ENCODE assay signal across 24 cellular contexts in the genomic region with DNA sequence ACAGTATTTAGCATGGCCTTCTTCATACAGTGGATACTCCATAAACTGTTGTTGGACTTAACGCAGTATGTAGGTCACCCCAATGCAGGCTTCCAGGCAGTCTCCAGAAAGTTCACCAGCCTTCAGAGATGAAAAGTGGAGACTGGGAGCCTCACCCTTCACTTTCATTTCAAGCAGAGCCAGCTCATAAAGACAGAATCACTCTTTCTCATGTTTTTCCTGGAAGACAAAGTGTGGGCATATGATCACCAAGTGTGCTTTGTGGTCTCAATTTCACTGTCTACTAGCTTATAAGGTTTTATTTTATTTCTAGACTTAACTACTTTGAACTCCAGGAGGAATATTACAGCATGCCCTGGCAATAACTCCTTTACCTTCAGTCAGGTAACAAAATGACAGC. TPM values are rescaled to one million over a fixed set of nuclear protein-coding genes. Genes with fewer than 3 reads are reported as not detected.
DNase-seq lines count a peak whose midpoint lies in the region; ATAC-seq and TF ChIP-seq lines count a peak whose summit lies in the region.
"Had no signal": no experiment of that assay in that cellular context is flagged by ENCODE, and none has a peak within 500 bp of the region (broad histone marks: within the 10 kb centered on the region; RNA-seq: fewer than 3 reads in every experiment).

No MANE protein-coding gene starts in this region.

- no peaks in the 10 kb centered on the region for H3K9me2 ChIP-seq in Loucy (replicated peaks; ENCODE audit: low read depth, low read length)

- peak; percentile 79 to 88 for ATAC-seq in activated T-cell treated with anti-CD3 and anti-CD28 coated beads, Interleukin-2, amount 50 U/mL, for 72 hours (replicated peaks in 1 of 2)
- peak; percentile 29 for ATAC-seq in activated naive CD8-positive, alpha-beta T cell treated with anti-CD3 and anti-CD28 coated beads, Interleukin-2, amount 50 U/mL, for 24 hours
- ATAC-seq in natural killer cell treated with Interleukin-12 subunit alpha and Interleukin-12 subunit beta and Interleukin-15 and Interleukin-18, amount 100 ng/mL, for 72 hours = peak; percentile 53 to 70

- peaks cover 38% of the 10 kb centered on the region for H3K4me1 Mint-ChIP-seq in activated T-cell treated with anti-CD3 and anti-CD28 coated beads, Interleukin-2, amount 50 U/mL, for 72 hours (ENCODE audit: low read depth)
- H3K4me1 Mint-ChIP-seq in activated naive CD8-positive, alpha-beta T cell treated with anti-CD3 and anti-CD28 coated beads, Interleukin-2, amount 50 U/mL, for 24 hours = peaks cover 39% of the 10 kb centered on the region
- H3K4me1 Mint-ChIP-seq in natural killer cell treated with Interleukin-12 subunit alpha and Interleukin-12 subunit beta and Interleukin-15 and Interleukin-18, amount 100 ng/mL, for 72 hours (ENCODE audit: low read depth in 2 of 2) = peaks cover 39 to 43% of the 10 kb centered on the region in 2 donors

- H3K4me2 ChIP-seq in Loucy (ENCODE audit: low read depth, low read length, poor library complexity, severe bottlenecking) = no peak overlapping the region
- H3K4me2 ChIP-seq: KMS-11, PC-9 had no signal

- H3K79me2 ChIP-seq in Loucy (ENCODE audit: insufficient read depth, low read length) = no peaks in the 10 kb centered on the region

- no peak overlapping the region for H3K4me3 ChIP-seq in Loucy (ENCODE audit: low read length, poor library complexity, severe bottlenecking)
- H3K4me3 ChIP-seq: PC-9 had no signal

- H3K4me3 Mint-ChIP-seq in activated T-cell treated with anti-CD3 and anti-CD28 coated beads, Interleukin-2, amount 50 U/mL, for 72 hours = peak overlapping the region in 1 of 2 donors; percentile 20
- no peak overlapping the region for H3K4me3 Mint-ChIP-seq in activated naive CD8-positive, alpha-beta T cell treated with anti-CD3 and anti-CD28 coated beads, Interleukin-2, amount 50 U/mL, for 24 hours
- peak overlapping the region; percentile 18 for H3K4me3 Mint-ChIP-seq in natural killer cell treated with Interleukin-12 subunit alpha and Interleukin-12 subunit beta and Interleukin-15 and Interleukin-18, amount 100 ng/mL, for 72 hours
- H3K4me3 Mint-ChIP-seq: CD14-positive monocyte, HFFc6 had no signal

- H3K9ac ChIP-seq in Loucy (ENCODE audit: low read depth, low read length, poor library complexity, severe bottlenecking) = no peak overlapping the region
- H3K9ac ChIP-seq: KMS-11 had no signal

- DNase-seq in activated T-cell treated with anti-CD3 and anti-CD28 coated beads, Interleukin-2, amount 50 U/mL, for 72 hours = peak; percentile 6 to 29
- no peak for DNase-seq in activated T-cell treated with anti-CD3 and anti-CD28 coated beads for 4 hours
- no peak for DNase-seq in activated naive CD8-positive, alpha-beta T cell treated with anti-CD3 and anti-CD28 coated beads, Interleukin-2, amount 50 U/mL, for 24 hours
- DNase-seq in natural killer cell treated with Interleukin-12 subunit alpha and Interleukin-12 subunit beta and Interleukin-15 and Interleukin-18, amount 100 ng/mL, for 72 hours (ENCODE audit: low spot score) = no peak
- no peak for DNase-seq in NCI-H2171 (lab: John Stamatoyannopoulos, UW)
- no peak for DNase-seq in caudate nucleus (lab: John Stamatoyannopoulos, UW)
- no peak for DNase-seq in stimulated activated naive CD4-positive, alpha-beta T cell treated with Interleukin-2 at 50 U/mL for 16 hours (lab: John Stamatoyannopoulos, UW)
- DNase-seq: ACHN, AML-193, DMS79 treated with DMSO at 0.1 percent for 48 hours, H7, HFFc6, NCI-H1417, NCI-H187 treated with DMSO at 0.1 percent for 48 hours, NCI-H345, NCI-H524 treated with DMSO at 0.1 percent for 48 hours, PC-9, SIG-M5 had no signal

- H3K27me3 Mint-ChIP-seq in activated T-cell treated with anti-CD3 and anti-CD28 coated beads, Interleukin-2, amount 50 U/mL, for 72 hours (ENCODE audit: low read depth) = peaks cover 18% of the 10 kb centered on the region
- peaks cover 2% of the 10 kb centered on the region for H3K27me3 Mint-ChIP-seq in activated naive CD8-positive, alpha-beta T cell treated with anti-CD3 and anti-CD28 coated beads, Interleukin-2, amount 50 U/mL, for 24 hours
- H3K27me3 Mint-ChIP-seq in natural killer cell treated with Interleukin-12 subunit alpha and Interleukin-12 subunit beta and Interleukin-15 and Interleukin-18, amount 100 ng/mL, for 72 hours = no peaks in the 10 kb centered on the region

- 0 out of 2 replicates have a peak overlapping the region, but pooled peaks have one; percentile 5 for H2AFZ ChIP-seq in Loucy (ENCODE audit: low read length)
- H2AFZ ChIP-seq: PC-9 had no signal

- no peaks in the 10 kb centered on the region for H3K27me3 ChIP-seq in Loucy (ENCODE audit: insufficient read depth, low read length, poor library complexity, severe bottlenecking)

- no peaks in the 10 kb centered on the region for H3K36me3 ChIP-seq in Loucy (ENCODE audit: insufficient read depth, low read length)

- H3K9me3 ChIP-seq in Loucy (ENCODE audit: insufficient read depth, low read depth, low read length) = no peaks in the 10 kb centered on the region

- peaks cover 0 to 5% of the 10 kb centered on the region in 2 donors for H3K36me3 Mint-ChIP-seq in activated T-cell treated with anti-CD3 and anti-CD28 coated beads, Interleukin-2, amount 50 U/mL, for 72 hours (ENCODE audit: insufficient read depth in 2 of 2)
- no peaks in the 10 kb centered on the region for H3K36me3 Mint-ChIP-seq in activated naive CD8-positive, alpha-beta T cell treated with anti-CD3 and anti-CD28 coated beads, Interleukin-2, amount 50 U/mL, for 24 hours (ENCODE audit: low read depth)
- H3K36me3 Mint-ChIP-seq in natural killer cell treated with Interleukin-12 subunit alpha and Interleukin-12 subunit beta and Interleukin-15 and Interleukin-18, amount 100 ng/mL, for 72 hours = no peaks in the 10 kb centered on the region
- H3K36me3 Mint-ChIP-seq: CD14-positive monocyte had no signal

- H3K9me3 Mint-ChIP-seq in activated T-cell treated with anti-CD3 and anti-CD28 coated beads, Interleukin-2, amount 50 U/mL, for 72 hours = no peaks in the 10 kb centered on the region
- no peaks in the 10 kb centered on the region for H3K9me3 Mint-ChIP-seq in activated naive CD8-positive, alpha-beta T cell treated with anti-CD3 and anti-CD28 coated beads, Interleukin-2, amount 50 U/mL, for 24 hours
- H3K9me3 Mint-ChIP-seq in natural killer cell treated with Interleukin-12 subunit alpha and Interleukin-12 subunit beta and Interleukin-15 and Interleukin-18, amount 100 ng/mL, for 72 hours = peaks cover 4% of the 10 kb centered on the region
- H3K9me3 Mint-ChIP-seq: HFFc6 had no signal

- H3K27ac Mint-ChIP-seq in activated T-cell treated with anti-CD3 and anti-CD28 coated beads, Interleukin-2, amount 50 U/mL, for 72 hours = peak overlapping the region; percentile 1
- peak overlapping the region; percentile 8 for H3K27ac Mint-ChIP-seq in activated naive CD8-positive, alpha-beta T cell treated with anti-CD3 and anti-CD28 coated beads, Interleukin-2, amount 50 U/mL, for 24 hours
- H3K27ac Mint-ChIP-seq in natural killer cell treated with Interleukin-12 subunit alpha and Interleukin-12 subunit beta and Interleukin-15 and Interleukin-18, amount 100 ng/mL, for 72 hours = peak overlapping the region; percentile 8 to 15
- H3K27ac Mint-ChIP-seq: CD14-positive monocyte, HFFc6 had no signal

- no peaks in the 10 kb centered on the region for H3F3A ChIP-seq in Loucy (ENCODE audit: low read depth)

- no peak overlapping the region for H3K27ac ChIP-seq in caudate nucleus (ENCODE audit: low read depth, low read length)
- H3K27ac ChIP-seq: HL-60, KMS-11, PC-9, RWPE1 had no signal

- no peaks in the 10 kb centered on the region for H4K20me1 ChIP-seq in Loucy (ENCODE audit: insufficient read depth, low read length, poor library complexity, severe bottlenecking)

- H3K4me1 ChIP-seq in Loucy (ENCODE audit: insufficient read depth, low read length, poor library complexity, severe bottlenecking) = peaks cover 16% of the 10 kb centered on the region

- no peak for TF ChIP-seq CTCF in Loucy (conservative IDR thresholded peaks at IDR 0.05; ENCODE audit: low read length)

RNA-seq across cellular contexts. Expression of a gene that starts 26.3 kb away (rescaled TPM):
- 1 to 10 TPM; 1.6 to 2.2 TPM for total RNA-seq in activated T-cell treated with anti-CD3 and anti-CD28 coated beads, Interleukin-2, amount 50 U/mL, for 72 hours
- total RNA-seq in natural killer cell treated with Interleukin-12 subunit alpha and Interleukin-12 subunit beta and Interleukin-15 and Interleukin-18, amount 100 ng/mL, for 72 hours = 1 to 10 TPM; 2.3 to 2.8 TPM
- total RNA-seq: HFFc6, M059J, PC-9 had no signal

Comparison
In these comparisons a context has a peak if more than half of its experiments do, and no peak if none do; other contexts are left out.
1. DNase-seq: peak in activated T-cell treated with anti-CD3 and anti-CD28 coated beads, Interleukin-2, amount 50 U/mL, for 72 hours (2 of 2); none in activated T-cell treated with anti-CD3 and anti-CD28 coated beads for 4 hours (single experiment), activated naive CD8-positive, alpha-beta T cell treated with anti-CD3 and anti-CD28 coated beads, Interleukin-2, amount 50 U/mL, for 24 hours (single experiment), natural killer cell treated with Interleukin-12 subunit alpha and Interleukin-12 subunit beta and Interleukin-15 and Interleukin-18, amount 100 ng/mL, for 72 hours (single experiment), NCI-H2171 (single experiment), caudate nucleus (0 of 61) and stimulated activated naive CD4-positive, alpha-beta T cell treated with Interleukin-2 at 50 U/mL for 16 hours (single experiment).
2. ATAC-seq: peak in every context shown above with its lines; median percentile 84 in activated T-cell treated with anti-CD3 and anti-CD28 coated beads, Interleukin-2, amount 50 U/mL, for 72 hours; 62 in natural killer cell treated with Interleukin-12 subunit alpha and Interleukin-12 subunit beta and Interleukin-15 and Interleukin-18, amount 100 ng/mL, for 72 hours; 29 in activated naive CD8-positive, alpha-beta T cell treated with anti-CD3 and anti-CD28 coated beads, Interleukin-2, amount 50 U/mL, for 24 hours.
3. Peak in every context shown above with its lines, with median percentiles within 50 percentile points of each other: H3K27ac Mint-ChIP-seq.